In the genomic region with DNA sequence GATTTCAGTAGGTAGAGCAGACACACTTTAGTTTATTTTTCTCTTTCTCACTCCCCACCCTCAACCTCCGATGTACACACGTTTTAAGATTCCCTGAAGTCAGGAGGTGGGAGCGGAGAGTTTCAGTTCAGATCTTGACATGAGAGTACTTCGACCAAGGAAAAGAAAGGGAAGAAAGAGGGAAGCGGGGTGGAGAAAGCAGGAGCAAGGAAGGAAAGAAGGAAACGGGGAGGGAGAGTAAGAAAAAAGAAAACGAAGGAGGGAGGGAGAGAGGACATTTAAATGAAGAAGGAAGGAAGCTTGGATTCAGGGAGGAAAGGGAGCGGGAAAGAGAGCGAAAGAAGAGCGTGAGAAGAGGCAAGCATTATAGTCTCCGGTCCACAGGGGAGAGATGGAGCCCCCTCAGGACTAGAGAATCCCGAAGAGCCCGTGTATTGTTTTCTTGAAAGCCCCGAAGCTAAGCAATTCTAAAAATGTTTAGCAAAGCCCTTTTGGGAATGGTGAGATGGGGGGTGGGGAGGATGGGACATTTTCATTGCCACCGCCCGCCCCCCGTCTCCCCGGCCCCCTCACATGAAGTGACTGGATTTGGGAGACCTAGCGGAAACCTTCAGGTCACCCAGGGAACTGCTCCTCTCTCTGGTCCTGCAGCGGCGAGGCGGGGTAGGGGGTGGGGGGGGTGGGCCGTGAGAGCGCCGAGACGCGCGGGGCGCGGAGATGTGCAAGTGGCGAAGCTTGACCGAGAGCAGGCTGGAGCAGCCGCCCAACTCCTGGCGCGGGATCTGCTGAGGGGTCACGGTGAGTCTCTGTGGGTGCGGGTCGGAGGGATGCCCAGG, we compare ENCODE assay signal across 8 cellular contexts. TPM values are rescaled to one million over a fixed set of nuclear protein-coding genes. Genes with fewer than 3 reads are reported as not detected.
DNase-seq lines count a peak whose midpoint lies in the region; ATAC-seq lines count a peak whose summit lies in the region.

No MANE protein-coding gene starts in this region.

- peaks cover 8% of the 10 kb centered on the region for H3K4me1 Mint-ChIP-seq in activated naive CD8-positive, alpha-beta T cell treated with anti-CD3 and anti-CD28 coated beads for 36 hours
- peaks cover 6 to 28% of the 10 kb centered on the region in 2 donors for H3K4me1 Mint-ChIP-seq in stimulated activated naive B cell treated with anti-CD40 and anti-IgM and Interleukin-4, amounts not matched to agents 10 μg/mL and 1 μg/mL and 100 μg/mL, for 72 hours

- peak overlapping the region; percentile 78; the same call in 1 of the 2 replicates for H3K9ac ChIP-seq in iPS-20b (ENCODE audit: low read depth, low read length)

- H3K4me3 Mint-ChIP-seq in activated naive CD8-positive, alpha-beta T cell treated with anti-CD3 and anti-CD28 coated beads for 36 hours, result peak overlapping the region; percentile 2
- peak overlapping the region; percentile 86 to 87 for H3K4me3 Mint-ChIP-seq in stimulated activated naive B cell treated with anti-CD40 and anti-IgM and Interleukin-4, amounts not matched to agents 10 μg/mL and 1 μg/mL and 100 μg/mL, for 72 hours

- peaks cover 30% of the 10 kb centered on the region for H3K27me3 ChIP-seq in iPS-20b (ENCODE audit: insufficient read depth, low read length)

- H3K9me3 ChIP-seq in iPS-20b (ENCODE audit: insufficient read depth, low read depth, low read length), result no peaks in the 10 kb centered on the region

- no peaks in the 10 kb centered on the region for H3K36me3 Mint-ChIP-seq in activated naive CD8-positive, alpha-beta T cell treated with anti-CD3 and anti-CD28 coated beads for 36 hours
- no peaks in the 10 kb centered on the region for H3K36me3 Mint-ChIP-seq in stimulated activated naive B cell treated with anti-CD40 and anti-IgM and Interleukin-4, amounts not matched to agents 10 μg/mL and 1 μg/mL and 100 μg/mL, for 72 hours

- H3K27ac Mint-ChIP-seq in activated naive CD8-positive, alpha-beta T cell treated with anti-CD3 and anti-CD28 coated beads for 36 hours, result no peak overlapping the region
- no peak overlapping the region for H3K27ac Mint-ChIP-seq in stimulated activated naive B cell treated with anti-CD40 and anti-IgM and Interleukin-4, amounts not matched to agents 10 μg/mL and 1 μg/mL and 100 μg/mL, for 72 hours

- peak overlapping the region; percentile 89 for H3K4me3 ChIP-seq in iPS-20b (ENCODE audit: low read length)

- ATAC-seq in stimulated activated naive B cell treated with anti-CD40 and anti-IgM and Interleukin-4, amounts not matched to agents 10 μg/mL and 1 μg/mL and 100 μg/mL, for 72 hours (replicated peaks), result peak; percentile 61 to 69
- ATAC-seq in GM19397 (IDR thresholded peaks at IDR 0.05; ENCODE audit: unreplicated experiment), result no peak

- H3K36me3 ChIP-seq in iPS-20b (ENCODE audit: insufficient read depth, low read depth, low read length), result no peaks in the 10 kb centered on the region

- peaks cover 15% of the 10 kb centered on the region for H3K4me1 ChIP-seq in iPS-20b (ENCODE audit: insufficient read depth, low read length)

- H3K27me3 Mint-ChIP-seq in activated naive CD8-positive, alpha-beta T cell treated with anti-CD3 and anti-CD28 coated beads for 36 hours, result peaks cover 53% of the 10 kb centered on the region
- H3K27me3 Mint-ChIP-seq in stimulated activated naive B cell treated with anti-CD40 and anti-IgM and Interleukin-4, amounts not matched to agents 10 μg/mL and 1 μg/mL and 100 μg/mL, for 72 hours, result peaks cover 7 to 23% of the 10 kb centered on the region in 2 donors

- H3K9me3 Mint-ChIP-seq in activated naive CD8-positive, alpha-beta T cell treated with anti-CD3 and anti-CD28 coated beads for 36 hours, result peaks cover 7% of the 10 kb centered on the region
- peaks cover 4 to 9% of the 10 kb centered on the region in 2 donors for H3K9me3 Mint-ChIP-seq in stimulated activated naive B cell treated with anti-CD40 and anti-IgM and Interleukin-4, amounts not matched to agents 10 μg/mL and 1 μg/mL and 100 μg/mL, for 72 hours

- DNase-seq in HCEC 1CT (peak; percentile 88), NCI-H2227 treated with DMSO at 0.1 percent for 48 hours (lab: John Stamatoyannopoulos, UW) (no peak), hepatic stellate cell (ENCODE audit: low spot score) (no peak)
- DNase-seq in activated naive CD8-positive, alpha-beta T cell treated with anti-CD3 and anti-CD28 coated beads for 36 hours, result no peak
- no peak for DNase-seq in stimulated activated naive B cell treated with anti-CD40 and anti-IgM and Interleukin-4, amounts not matched to agents 10 μg/mL and 1 μg/mL and 100 μg/mL, for 72 hours
- no peak for DNase-seq in effector CD8-positive, alpha-beta T cell (lab: John Stamatoyannopoulos, UW)

- no peak overlapping the region for H3K27ac ChIP-seq in iPS-20b (ENCODE audit: low read length)

RNA-seq across cellular contexts. Expression of gene MME, which starts 0.9 kb away (rescaled TPM):
- total RNA-seq in activated naive CD8-positive, alpha-beta T cell treated with anti-CD3 and anti-CD28 coated beads for 36 hours, result not detected
